ENCODE assay signal across 8 cellular contexts in genomic region chr1:3491291-3492246, GRCh38. TPM values are rescaled to one million over a fixed set of nuclear protein-coding genes. Genes with fewer than 3 reads are reported as not detected.
DNase-seq lines count a peak whose midpoint lies in the region; ATAC-seq and TF ChIP-seq lines count a peak whose summit lies in the region.

No MANE protein-coding gene starts in this region.

- H3K27ac ChIP-seq in RWPE1 (peak overlapping the region; percentile 24), osteoblast (ENCODE audit: low read depth, low read length) (no peak overlapping the region), thymus (ENCODE audit: low read depth) (no peak overlapping the region)

- peak; percentile 95 for TF ChIP-seq CTCF in RWPE1 (conservative IDR thresholded peaks at IDR 0.05; ENCODE audit: low read depth)
- TF ChIP-seq CTCF in osteoblast (IDR thresholded peaks at IDR 0.05; ENCODE audit: extremely low read depth, low read depth, low read length), result peak; percentile 71

- H3K36me3 ChIP-seq in osteoblast (ENCODE audit: insufficient read depth, low read length) (peaks cover 7% of the 10 kb centered on the region), thymus (ENCODE audit: control insufficient read depth, insufficient read depth) (no peaks in the 10 kb centered on the region)

- H3K4me3 ChIP-seq in osteoblast (ENCODE audit: insufficient read depth, low read length) (no peak overlapping the region), thymus (ENCODE audit: low read length) (peak overlapping the region; percentile 38)

- no peak overlapping the region for H3K4me2 ChIP-seq in osteoblast (ENCODE audit: insufficient read depth, low read length)

- H2AFZ ChIP-seq in osteoblast (ENCODE audit: low read length), result no peak overlapping the region

- 42% methylated on average over 41 of the region's 41 CpGs for WGBS in thymus

- DNase-seq in NCI-H1417 (lab: John Stamatoyannopoulos, UW) (peak; percentile 16 to 72 (median 46)), NCI-H1417 treated with DMSO at 0.1 percent for 48 hours (lab: John Stamatoyannopoulos, UW) (no peak), RWPE1 (ENCODE audit: low spot score) (peak; percentile 66), foreskin melanocyte (peak; percentile 20), osteoblast (ENCODE audit: insufficient read length, low spot score, missing footprints) (peak; percentile 99)
- peak; percentile 75 for DNase-seq in activated T-helper 9 cell treated with anti-CD3 and anti-CD28 coated beads, Interleukin-2, amount 50 U/mL, for 16 hours (ENCODE audit: low read depth)

- H3K27me3 ChIP-seq in osteoblast (ENCODE audit: insufficient read depth, low read length), result no peaks in the 10 kb centered on the region
- H3K27me3 ChIP-seq in thymus (ENCODE audit: control insufficient read depth, insufficient read depth), result no peaks in the 10 kb centered on the region

- POLR2A ChIA-PET in RWPE1 (lab: Yijun Ruan, JAX; ENCODE audit: low non-redundant PET), result no interaction called here

- CTCF ChIA-PET in RWPE1 (lab: Yijun Ruan, JAX), result interaction anchor here (0.5 to 2.1 kb wide), 24 partner anchors 8 to 1000 kb away, joined by 3 to 21 read pairs (median 4); no protein-coding TSS in a partner anchor

- no peaks in the 10 kb centered on the region for H3K9me3 ChIP-seq in osteoblast (ENCODE audit: low read depth, low read length)
- no peaks in the 10 kb centered on the region for H3K9me3 ChIP-seq in thymus (ENCODE audit: control insufficient read depth)

- no peaks in the 10 kb centered on the region for H3K79me2 ChIP-seq in osteoblast (ENCODE audit: insufficient read depth, low read length)

- H3K4me1 ChIP-seq in osteoblast (ENCODE audit: insufficient read depth, low read length) (peaks cover 10% of the 10 kb centered on the region), thymus (ENCODE audit: control insufficient read depth, insufficient read depth, low read length) (no peaks in the 10 kb centered on the region)

- peaks cover 10% of the 10 kb centered on the region for H4K20me1 ChIP-seq in osteoblast (ENCODE audit: insufficient read depth, low read length)

- ATAC-seq in HG03460 (IDR thresholded peaks at IDR 0.05; ENCODE audit: unreplicated experiment), result peak; percentile 62

RNA-seq across cellular contexts. Expression of gene ARHGEF16, which starts 37.1 kb away (rescaled TPM):
- not detected in 2 replicates for total RNA-seq in osteoblast
- 2.3 TPM for polyA plus RNA-seq in thymus
